ENCODE assay signal across 9 cellular contexts in the genomic region with DNA sequence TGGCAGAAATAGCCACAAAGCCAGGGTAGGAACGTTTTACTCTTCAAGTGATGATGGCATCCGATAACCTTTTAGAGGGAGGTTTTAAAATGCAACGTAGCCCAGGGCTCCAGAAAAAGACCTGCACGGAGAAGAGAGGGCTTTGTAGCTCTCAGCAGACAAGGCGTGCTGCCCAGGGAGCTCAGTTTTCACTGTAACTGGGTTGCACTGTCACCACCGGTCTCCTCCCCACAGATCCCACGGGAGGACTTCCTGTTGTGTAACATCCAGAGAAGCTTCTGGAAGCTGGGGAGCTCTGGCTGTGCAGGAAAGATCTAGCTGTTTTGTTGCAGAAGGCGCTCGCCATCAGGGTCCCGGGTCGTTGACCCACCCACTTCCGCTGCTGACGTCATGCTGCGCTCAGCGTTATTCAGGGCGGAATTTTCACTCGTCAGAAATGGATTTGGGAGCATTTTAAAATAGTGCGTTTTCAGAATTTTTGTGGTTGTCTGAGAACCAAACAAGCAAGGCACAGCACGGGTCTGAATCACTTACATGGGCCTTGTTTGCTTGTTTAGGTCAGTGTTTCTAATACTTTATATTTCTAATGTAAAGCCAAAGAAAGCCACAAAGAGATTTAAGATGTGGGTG. TPM values are rescaled to one million over a fixed set of nuclear protein-coding genes. Genes with fewer than 3 reads are reported as not detected.
DNase-seq lines count a peak whose midpoint lies in the region; ATAC-seq lines count a peak whose summit lies in the region.
"Had no signal": no experiment of that assay in that cellular context is flagged by ENCODE, and none has a peak within 500 bp of the region (broad histone marks: within the 10 kb centered on the region; RNA-seq: fewer than 3 reads in every experiment).

No MANE protein-coding gene starts in this region.

- DNase-seq in EH (ENCODE audit: low read depth) (peak; percentile 90), amniotic stem cell (lab: John Stamatoyannopoulos, UW) (peak; percentile 65), left cardiac atrium (peak; percentile 79), putamen (ENCODE audit: low spot score) (peak; percentile 64), SKM-1 treated with dmso at 0.1 percent for 144 hours (lab: John Stamatoyannopoulos, UW; ENCODE audit: unreplicated experiment) (no peak), GF-D8 (lab: John Stamatoyannopoulos, UW) (no peak)

- ATAC-seq in left cardiac atrium (peak; percentile 52 to 81), HG02870 (IDR thresholded peaks at IDR 0.05; ENCODE audit: unreplicated experiment) (no peak), GM21423 (IDR thresholded peaks at IDR 0.05; ENCODE audit: unreplicated experiment) (no peak)
- ATAC-seq: SK-N-SH treated with all-trans-retinoic acid at 6 μM for 48 hours had no signal

- intact Hi-C loops in left cardiac atrium (cut with DNase I), result no loop called here

RNA-seq across cellular contexts. Expression of gene ATP11A, which starts 50.8 kb away (rescaled TPM):
- total RNA-seq in left cardiac atrium, result 10 to 100 TPM; 58.5 to 69.9 TPM

Comparison
In these comparisons a context has a peak if more than half of its experiments do, and no peak if none do; other contexts are left out.
1. DNase-seq: peak in EH (single experiment), amniotic stem cell (single experiment), left cardiac atrium (single experiment) and putamen (single experiment); none in SKM-1 treated with dmso at 0.1 percent for 144 hours (single experiment) and GF-D8 (single experiment).
2. ATAC-seq: peak in left cardiac atrium (2 of 2); none in HG02870 (single experiment) and GM21423 (single experiment).